Comparison of ENCODE assay signal across 10 cellular contexts in genomic region chr1:166920561-166921475, GRCh38. TPM values are rescaled to one million over a fixed set of nuclear protein-coding genes. Genes with fewer than 3 reads are reported as not detected.
DNase-seq lines count a peak whose midpoint lies in the region; FAIRE-seq and TF ChIP-seq lines count a peak whose summit lies in the region.
"Had no signal": no experiment of that assay in that cellular context is flagged by ENCODE, and none has a peak within 500 bp of the region (broad histone marks: within the 10 kb centered on the region; RNA-seq: fewer than 3 reads in every experiment).

No MANE protein-coding gene starts in this region.

- peaks cover 22% of the 10 kb centered on the region for H3K27me3 ChIP-seq in mammary epithelial cell (ENCODE audit: insufficient read depth, low read length)
- H3K27me3 ChIP-seq in stomach smooth muscle (ENCODE audit: control insufficient read depth in 1 of 2, insufficient read depth in 2 of 2, low read length in 2 of 2): peaks cover 0 to 5% of the 10 kb centered on the region in 2 donors

- no peaks in the 10 kb centered on the region for H3K79me2 ChIP-seq in mammary epithelial cell (ENCODE audit: insufficient read depth, low read length)

- peak overlapping the region; percentile 56 for H2AFZ ChIP-seq in mammary epithelial cell (ENCODE audit: low read depth, low read length)

- H3K27ac ChIP-seq in mammary epithelial cell (ENCODE audit: insufficient read depth, low read depth, low read length) (no peak overlapping the region), stomach smooth muscle (ENCODE audit: low read length) (peak overlapping the region; percentile 24)

- CTCF ChIA-PET in mammary epithelial cell (lab: Charles Lee; ENCODE audit: low non-redundant PET): no interaction called here

- H3K4me3 ChIP-seq in mammary epithelial cell (replicated peaks in 1 of 3; ENCODE audit: insufficient read depth in 1 of 3, low read depth in 2 of 3, low read length in 3 of 3) (peak overlapping the region in 1 of 3 experiments; percentile 23), stomach smooth muscle (ENCODE audit: low read length in 2 of 2) (peak overlapping the region; percentile 59 to 83)

- no peaks in the 10 kb centered on the region for H4K20me1 ChIP-seq in mammary epithelial cell (ENCODE audit: insufficient read depth, low read length)

- in situ Hi-C loops in mammary epithelial cell (cut with MboI; ENCODE audit: low sequenced_read_pairs in 2 of 2): loop anchor here in 1 of 2 donors (25.0 kb wide), 1 partner anchor 516 kb away; no protein-coding TSS in a partner anchor

- BruUV-seq in mammary epithelial cell (replicated peaks; lab: Mats Ljungman, UMichigan): no TSS peak

- intact Hi-C loops in mammary epithelial cell (cut with micrococcal nuclease): no loop called here

- H3K36me3 ChIP-seq in mammary epithelial cell (ENCODE audit: insufficient read depth, low read length) (no peaks in the 10 kb centered on the region), stomach smooth muscle (ENCODE audit: control insufficient read depth in 2 of 2, insufficient read depth in 2 of 2, low read length in 2 of 2) (peaks cover 4 to 5% of the 10 kb centered on the region in 2 donors)

- TF ChIP-seq CTCF in mammary epithelial cell (conservative IDR thresholded peaks at IDR 0.05 in 1 of 2, IDR thresholded peaks at IDR 0.05 in 1 of 2; ENCODE audit: extremely low read depth in 1 of 2, insufficient read depth in 1 of 2, low read depth in 1 of 2, low read length in 2 of 2): no peak

- dilution Hi-C loops in mammary epithelial cell (cut with HindIII; ENCODE audit: low sequenced_read_pairs): no loop called here

- H3K4me2 ChIP-seq in mammary epithelial cell (ENCODE audit: insufficient read depth, low read depth, low read length): peak overlapping the region; percentile 74

- H3K9me3 ChIP-seq in mammary epithelial cell (replicated peaks; ENCODE audit: insufficient read depth, low read length) (no peaks in the 10 kb centered on the region), stomach smooth muscle (ENCODE audit: control insufficient read depth in 2 of 2, low read length in 2 of 2) (no peaks in the 10 kb centered on the region)

- H3K9ac ChIP-seq in mammary epithelial cell (ENCODE audit: insufficient read depth, low read length) (no peak overlapping the region), stomach smooth muscle (ENCODE audit: low read length in 2 of 2) (peak overlapping the region; percentile 61 to 69)

- H3K4me1 ChIP-seq in mammary epithelial cell (ENCODE audit: insufficient read depth, low read length) (no peaks in the 10 kb centered on the region), stomach smooth muscle (ENCODE audit: control insufficient read depth, insufficient read depth, low read length) (peaks cover 20% of the 10 kb centered on the region)

- 22% methylated on average over 30 of the region's 113 CpGs for WGBS in mammary epithelial cell (ENCODE audit: low coverage, missing lambda C conversion rate)

- FAIRE-seq in RCC 7860 (lab: Jason Lieb, UNC): no peak
- FAIRE-seq: A204.1 had no signal

- DNase-seq in DMS53 (lab: John Stamatoyannopoulos, UW) (peak; percentile 61), DMS53 treated with DMSO at 0.1 percent for 48 hours (lab: John Stamatoyannopoulos, UW; ENCODE audit: unreplicated experiment) (no peak), mammary epithelial cell (no peak), left kidney (ENCODE audit: low read depth, low spot score) (peak; percentile 79), NCI-H2107 treated with DMSO at 0.1 percent for 48 hours (lab: John Stamatoyannopoulos, UW; ENCODE audit: unreplicated experiment) (no peak), RCC 7860 (ENCODE audit: low spot score) (no peak), medulla oblongata (ENCODE audit: extremely low spot score) (no peak)
- DNase-seq: NCI-H69 had no signal

RNA-seq across cellular contexts. Expression of gene TADA1, which starts 44.8 kb away (rescaled TPM):
- 10 to 100 TPM in 1 of 2 donors, 1 to 10 TPM in 1; 8.6 to 13.5 TPM for total RNA-seq in mammary epithelial cell
- 9.7 TPM for polyA plus RNA-seq in mammary epithelial cell
- polyA minus RNA-seq in mammary epithelial cell: 8.5 TPM

RNA-seq across cellular contexts. Expression of gene ILDR2, which starts 54.5 kb away (rescaled TPM):
- not detected for total RNA-seq in mammary epithelial cell
- polyA plus RNA-seq in mammary epithelial cell: 0.02 TPM
- polyA minus RNA-seq in mammary epithelial cell: not detected

Comparison
In these comparisons a context has a peak if more than half of its experiments do, and no peak if none do; other contexts are left out.
1. DNase-seq: peak in DMS53 (single experiment) and left kidney (single experiment); none in DMS53 treated with DMSO at 0.1 percent for 48 hours (single experiment), mammary epithelial cell (single experiment), NCI-H2107 treated with DMSO at 0.1 percent for 48 hours (single experiment), RCC 7860 (single experiment) and medulla oblongata (single experiment).